In the genomic region with DNA sequence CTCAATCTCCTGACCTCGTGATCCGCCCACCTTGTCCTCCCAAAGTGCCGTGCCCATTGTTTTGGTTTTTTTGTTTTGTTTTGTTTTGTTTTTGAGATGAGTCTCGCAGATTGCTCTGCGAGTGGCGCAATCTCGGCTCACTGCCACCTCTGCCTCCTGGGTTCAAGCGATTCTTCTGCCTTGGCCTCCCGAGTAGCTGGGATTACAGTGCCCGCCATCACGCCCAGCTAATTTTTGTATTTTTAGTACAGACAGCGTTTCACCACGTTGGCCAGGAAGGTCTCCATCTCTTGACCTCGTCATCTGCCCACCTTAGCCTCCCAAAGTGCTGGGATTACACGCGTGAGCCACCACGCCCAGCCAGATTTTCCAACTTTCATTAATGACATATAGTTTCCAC, we compare ENCODE assay signal across 7 cellular contexts. TPM values are rescaled to one million over a fixed set of nuclear protein-coding genes. Genes with fewer than 3 reads are reported as not detected.
DNase-seq lines count a peak whose midpoint lies in the region; ATAC-seq and TF ChIP-seq lines count a peak whose summit lies in the region.
"Not testable (repeated sequence)": the region's sequence is repeated elsewhere in the genome, so short reads cannot be mapped to it uniquely, and the experiment has no call there.

No MANE protein-coding gene starts in this region.

- peaks cover 73% of the 10 kb centered on the region for H4K20me1 ChIP-seq in BLaER1

- not testable (repeated sequence) for H3K4me3 ChIP-seq in BLaER1; endodermal cell (ENCODE audit: low read length)

- not testable (repeated sequence) for H3K4me1 Mint-ChIP-seq in activated T-helper 1 cell treated with anti-CD3 and anti-CD28 coated beads, Interleukin-12 subunit alpha, Interleukin-12 subunit beta, Interleukin-2, Interleukin-4 antibody, amounts not matched to agents 30 ng/mL and 10 ng/mL and 1 ng/mL, durations not matched to agents 14 hours and 24 hours and 36 hours (ENCODE audit: low read depth); endodermal cell; progenitor cell of endocrine pancreas (ENCODE audit: low read depth)
- H3K4me1 Mint-ChIP-seq in central memory CD8-positive, alpha-beta T cell: peaks cover 12% of the 10 kb centered on the region
- peaks cover 11 to 20% of the 10 kb centered on the region in 2 donors for H3K4me1 Mint-ChIP-seq in stimulated activated naive B cell treated with anti-CD40 and anti-IgM and Interleukin-4, amounts not matched to agents 10 μg/mL and 1 μg/mL and 100 μg/mL, for 72 hours

- H3K4me1 ChIP-seq in BLaER1: peaks cover 55% of the 10 kb centered on the region
- H3K4me1 ChIP-seq in endodermal cell (ENCODE audit: control insufficient read depth, insufficient read depth, low read length): not testable (repeated sequence)

- DNase-seq in RWPE1 (ENCODE audit: low spot score); activated T-helper 1 cell treated with anti-CD3 and anti-CD28 coated beads, Interleukin-12 subunit alpha, Interleukin-12 subunit beta, Interleukin-2, Interleukin-4 antibody, amounts not matched to agents 30 ng/mL and 10 ng/mL and 1 ng/mL, durations not matched to agents 14 hours and 24 hours and 36 hours (ENCODE audit: low spot score); central memory CD8-positive, alpha-beta T cell (ENCODE audit: low spot score in 2 of 2); progenitor cell of endocrine pancreas (ENCODE audit: low spot score, unreplicated experiment); stimulated activated naive B cell treated with anti-CD40 and anti-IgM and Interleukin-4, amounts not matched to agents 10 μg/mL and 1 μg/mL and 100 μg/mL, for 72 hours: not testable (repeated sequence)
- DNase-seq in endodermal cell: peak; percentile 9

- peak overlapping the region; percentile 52 for H3K4me2 ChIP-seq in BLaER1

- H3K27me3 Mint-ChIP-seq in activated T-helper 1 cell treated with anti-CD3 and anti-CD28 coated beads, Interleukin-12 subunit alpha, Interleukin-12 subunit beta, Interleukin-2, Interleukin-4 antibody, amounts not matched to agents 30 ng/mL and 10 ng/mL and 1 ng/mL, durations not matched to agents 14 hours and 24 hours and 36 hours (ENCODE audit: insufficient read depth); central memory CD8-positive, alpha-beta T cell; endodermal cell (ENCODE audit: insufficient read depth); progenitor cell of endocrine pancreas; stimulated activated naive B cell treated with anti-CD40 and anti-IgM and Interleukin-4, amounts not matched to agents 10 μg/mL and 1 μg/mL and 100 μg/mL, for 72 hours: not testable (repeated sequence)

- H3K27ac ChIP-seq in BLaER1 (0 out of 2 replicates have a peak overlapping the region, but pooled peaks have one; percentile 30), RWPE1 (peak overlapping the region; percentile 10; the same call in 1 of the 2 replicates)
- not testable (repeated sequence) for H3K27ac ChIP-seq in endodermal cell (ENCODE audit: low read depth, low read length)

- H3K27ac Mint-ChIP-seq in activated T-helper 1 cell treated with anti-CD3 and anti-CD28 coated beads, Interleukin-12 subunit alpha, Interleukin-12 subunit beta, Interleukin-2, Interleukin-4 antibody, amounts not matched to agents 30 ng/mL and 10 ng/mL and 1 ng/mL, durations not matched to agents 14 hours and 24 hours and 36 hours: peak overlapping the region; percentile 12
- H3K27ac Mint-ChIP-seq in central memory CD8-positive, alpha-beta T cell (ENCODE audit: low read depth): peak overlapping the region; percentile 72
- not testable (repeated sequence) for H3K27ac Mint-ChIP-seq in endodermal cell
- H3K27ac Mint-ChIP-seq in progenitor cell of endocrine pancreas: peak overlapping the region; percentile 52
- peak overlapping the region; percentile 51 for H3K27ac Mint-ChIP-seq in stimulated activated naive B cell treated with anti-CD40 and anti-IgM and Interleukin-4, amounts not matched to agents 10 μg/mL and 1 μg/mL and 100 μg/mL, for 72 hours

- H3K36me3 ChIP-seq in BLaER1: peaks cover 94% of the 10 kb centered on the region
- peaks cover 68% of the 10 kb centered on the region for H3K36me3 ChIP-seq in endodermal cell (ENCODE audit: control insufficient read depth, insufficient read depth, low read length)

- intact Hi-C loops in activated T-helper 1 cell treated with anti-CD3 and anti-CD28 coated beads, Interleukin-12 subunit alpha, Interleukin-12 subunit beta, Interleukin-2, Interleukin-4 antibody, amounts not matched to agents 30 ng/mL and 10 ng/mL and 1 ng/mL, durations not matched to agents 14 hours and 24 hours and 36 hours (cut with micrococcal nuclease): not testable (repeated sequence)

- H3K4me3 Mint-ChIP-seq in activated T-helper 1 cell treated with anti-CD3 and anti-CD28 coated beads, Interleukin-12 subunit alpha, Interleukin-12 subunit beta, Interleukin-2, Interleukin-4 antibody, amounts not matched to agents 30 ng/mL and 10 ng/mL and 1 ng/mL, durations not matched to agents 14 hours and 24 hours and 36 hours; central memory CD8-positive, alpha-beta T cell; endodermal cell; progenitor cell of endocrine pancreas (ENCODE audit: low read depth); stimulated activated naive B cell treated with anti-CD40 and anti-IgM and Interleukin-4, amounts not matched to agents 10 μg/mL and 1 μg/mL and 100 μg/mL, for 72 hours: not testable (repeated sequence)

- H3K9me3 ChIP-seq in BLaER1; endodermal cell (ENCODE audit: control insufficient read depth, low read length): not testable (repeated sequence)

- not testable (repeated sequence) for H3K9ac ChIP-seq in BLaER1; endodermal cell (ENCODE audit: extremely low read depth, low read length, poor library complexity, severe bottlenecking)

- H3K9me3 Mint-ChIP-seq in activated T-helper 1 cell treated with anti-CD3 and anti-CD28 coated beads, Interleukin-12 subunit alpha, Interleukin-12 subunit beta, Interleukin-2, Interleukin-4 antibody, amounts not matched to agents 30 ng/mL and 10 ng/mL and 1 ng/mL, durations not matched to agents 14 hours and 24 hours and 36 hours; central memory CD8-positive, alpha-beta T cell; endodermal cell; progenitor cell of endocrine pancreas (ENCODE audit: low read depth); stimulated activated naive B cell treated with anti-CD40 and anti-IgM and Interleukin-4, amounts not matched to agents 10 μg/mL and 1 μg/mL and 100 μg/mL, for 72 hours: not testable (repeated sequence)

- POLR2A ChIA-PET in RWPE1 (lab: Yijun Ruan, JAX; ENCODE audit: low non-redundant PET): not testable (repeated sequence)

- 93 to 96% methylated on average over 16 to 17 of the region's 17 CpGs for WGBS in endodermal cell (ENCODE audit: insufficient coverage in 1 of 2, insufficient read length in 1 of 2), 2 experiments

- TF ChIP-seq CTCF in RWPE1 (conservative IDR thresholded peaks at IDR 0.05; ENCODE audit: low read depth); endodermal cell (conservative IDR thresholded peaks at IDR 0.05); progenitor cell of endocrine pancreas (IDR thresholded peaks at IDR 0.05; ENCODE audit: unreplicated experiment): not testable (repeated sequence)

- CTCF ChIA-PET in RWPE1 (lab: Yijun Ruan, JAX): not testable (repeated sequence)

- not testable (repeated sequence) for ATAC-seq in central memory CD8-positive, alpha-beta T cell (replicated peaks; ENCODE audit: extremely low read depth, poor library complexity, severe bottlenecking); stimulated activated naive B cell treated with anti-CD40 and anti-IgM and Interleukin-4, amounts not matched to agents 10 μg/mL and 1 μg/mL and 100 μg/mL, for 72 hours (replicated peaks)

- not testable (repeated sequence) for H3K27me3 ChIP-seq in BLaER1; endodermal cell (ENCODE audit: control insufficient read depth, insufficient read depth, low read length, poor library complexity, severe bottlenecking)

- peaks cover 43% of the 10 kb centered on the region for H3K36me3 Mint-ChIP-seq in activated T-helper 1 cell treated with anti-CD3 and anti-CD28 coated beads, Interleukin-12 subunit alpha, Interleukin-12 subunit beta, Interleukin-2, Interleukin-4 antibody, amounts not matched to agents 30 ng/mL and 10 ng/mL and 1 ng/mL, durations not matched to agents 14 hours and 24 hours and 36 hours (ENCODE audit: low read depth)
- peaks cover 63% of the 10 kb centered on the region for H3K36me3 Mint-ChIP-seq in central memory CD8-positive, alpha-beta T cell (ENCODE audit: insufficient read depth)
- H3K36me3 Mint-ChIP-seq in endodermal cell (ENCODE audit: low read depth): peaks cover 75% of the 10 kb centered on the region
- H3K36me3 Mint-ChIP-seq in progenitor cell of endocrine pancreas (ENCODE audit: insufficient read depth): peaks cover 35% of the 10 kb centered on the region
- H3K36me3 Mint-ChIP-seq in stimulated activated naive B cell treated with anti-CD40 and anti-IgM and Interleukin-4, amounts not matched to agents 10 μg/mL and 1 μg/mL and 100 μg/mL, for 72 hours: peaks cover 57 to 59% of the 10 kb centered on the region in 2 donors

RNA-seq across cellular contexts. Expression of a gene that starts 15.7 kb away (rescaled TPM):
- total RNA-seq in activated T-helper 1 cell treated with anti-CD3 and anti-CD28 coated beads, Interleukin-12 subunit alpha, Interleukin-12 subunit beta, Interleukin-2, Interleukin-4 antibody, amounts not matched to agents 30 ng/mL and 10 ng/mL and 1 ng/mL, durations not matched to agents 14 hours and 24 hours and 36 hours: 52.7 and 57.5 TPM in 2 replicates
- total RNA-seq in endodermal cell: 10 to 100 TPM; 34.9 to 39.6 TPM
- 20.5 TPM for polyA plus RNA-seq in endodermal cell (2013, experiment 1 of 2)
- 18.1 TPM for polyA plus RNA-seq in endodermal cell (2013, experiment 2 of 2)
- 44.0 and 51.9 TPM in 2 replicates for total RNA-seq in progenitor cell of endocrine pancreas

RNA-seq across cellular contexts. Expression of a gene that starts 23.5 kb away (rescaled TPM):
- 73.8 and 77.9 TPM in 2 replicates for total RNA-seq in activated T-helper 1 cell treated with anti-CD3 and anti-CD28 coated beads, Interleukin-12 subunit alpha, Interleukin-12 subunit beta, Interleukin-2, Interleukin-4 antibody, amounts not matched to agents 30 ng/mL and 10 ng/mL and 1 ng/mL, durations not matched to agents 14 hours and 24 hours and 36 hours
- total RNA-seq in endodermal cell: 100 to 1,000 TPM; 190 to 237 TPM
- 160 TPM for polyA plus RNA-seq in endodermal cell (2013, experiment 1 of 2)
- polyA plus RNA-seq in endodermal cell (2013, experiment 2 of 2): 124 TPM
- total RNA-seq in progenitor cell of endocrine pancreas: 208 and 228 TPM in 2 replicates

RNA-seq across cellular contexts. Expression of a gene that starts 54.5 kb away (rescaled TPM):
- 37.6 and 38.7 TPM in 2 replicates for total RNA-seq in activated T-helper 1 cell treated with anti-CD3 and anti-CD28 coated beads, Interleukin-12 subunit alpha, Interleukin-12 subunit beta, Interleukin-2, Interleukin-4 antibody, amounts not matched to agents 30 ng/mL and 10 ng/mL and 1 ng/mL, durations not matched to agents 14 hours and 24 hours and 36 hours
- total RNA-seq in endodermal cell (10 to 100 TPM; 38.0 to 38.6 TPM), progenitor cell of endocrine pancreas (60.6 and 61.6 TPM in 2 replicates)
- 51.9 TPM for polyA plus RNA-seq in endodermal cell (2013, experiment 1 of 2)
- 44.8 TPM for polyA plus RNA-seq in endodermal cell (2013, experiment 2 of 2)
